8 cellular contexts compared by ENCODE assay signal in the genomic region with DNA sequence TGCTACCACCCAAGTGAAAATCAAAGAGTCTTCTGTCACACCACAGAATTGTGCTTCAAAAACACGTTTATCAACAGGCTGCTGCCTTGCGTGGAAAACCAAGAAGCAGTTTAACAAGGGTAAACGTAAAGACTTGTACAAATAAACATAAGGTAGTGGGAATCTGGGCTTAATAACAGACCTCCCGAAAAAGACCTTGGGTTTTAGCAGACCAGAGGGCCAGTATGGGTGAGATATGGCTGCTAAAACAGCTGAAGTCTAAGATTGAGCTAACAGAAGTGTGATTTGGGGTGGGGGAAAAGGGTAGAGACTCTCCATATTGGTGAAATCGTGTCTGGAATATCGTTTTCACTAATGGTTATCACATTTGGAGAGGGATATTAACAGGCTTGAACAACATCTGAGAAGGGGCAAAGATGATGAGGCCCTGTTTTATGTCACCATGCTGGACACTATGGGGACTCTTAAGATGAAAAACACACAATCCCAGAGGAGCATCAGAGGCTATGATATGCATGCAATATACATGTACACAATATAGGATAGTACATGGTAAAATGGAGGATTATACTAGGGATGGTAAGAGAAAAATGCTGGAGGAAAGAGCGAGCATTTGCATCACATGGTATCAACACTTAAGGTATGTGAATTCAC. TPM values are rescaled to one million over a fixed set of nuclear protein-coding genes. Genes with fewer than 3 reads are reported as not detected.
DNase-seq lines count a peak whose midpoint lies in the region; ATAC-seq and TF ChIP-seq lines count a peak whose summit lies in the region.

No MANE protein-coding gene starts in this region.

- 42 to 63% methylated on average over 7 of the region's 7 CpGs for WGBS in lung, 2 donors

- peaks cover 54% of the 10 kb centered on the region for H3K4me1 Mint-ChIP-seq in activated T-cell treated with anti-CD3 and anti-CD28 coated beads, Interleukin-2, amount 50 U/mL, for 24 hours (ENCODE audit: low read depth)

- H3K27me3 Mint-ChIP-seq in activated T-cell treated with anti-CD3 and anti-CD28 coated beads, Interleukin-2, amount 50 U/mL, for 24 hours: no peaks in the 10 kb centered on the region

- peak overlapping the region; percentile 95 for H3K4me3 Mint-ChIP-seq in activated T-cell treated with anti-CD3 and anti-CD28 coated beads, Interleukin-2, amount 50 U/mL, for 24 hours

- DNase-seq in activated T-cell treated with anti-CD3 and anti-CD28 coated beads, Interleukin-2, amount 50 U/mL, for 24 hours: no peak
- no peak for DNase-seq in activated T-cell treated with anti-CD3 and anti-CD28 coated beads, Interleukin-2, amount 50 U/mL, for 48 hours
- DNase-seq in astrocyte of the spinal cord (ENCODE audit: low read depth, low spot score): no peak
- DNase-seq in lung (ENCODE audit: low spot score): no peak
- no peak for DNase-seq in tibial artery
- no peak for DNase-seq in DMS79 treated with DMSO at 0.1 percent for 48 hours (lab: John Stamatoyannopoulos, UW)
- DNase-seq in GM13976 (ENCODE audit: low spot score): no peak

- H3K27ac ChIP-seq in lung (ENCODE audit: low read depth in 1 of 2, low read length in 1 of 2) (peak overlapping the region in 1 of 2 donors; percentile 93), tibial artery (peak overlapping the region; percentile 85 to 94)

- H3K4me1 ChIP-seq in lung (ENCODE audit: control insufficient read depth in 2 of 2, insufficient read depth in 2 of 2, low read length in 2 of 2): peaks cover 4% of the 10 kb centered on the region in 2 donors
- peaks cover 0 to 28% (median 15%) of the 10 kb centered on the region in 4 donors for H3K4me1 ChIP-seq in tibial artery

- H3K4me3 ChIP-seq in astrocyte of the spinal cord (ENCODE audit: low read depth, low read length) (peak overlapping the region; percentile 79), lung (peak overlapping the region; percentile 74), tibial artery (peak overlapping the region; percentile 65 to 78)

- H3K27me3 ChIP-seq in lung (ENCODE audit: control insufficient read depth, insufficient read depth) (no peaks in the 10 kb centered on the region), tibial artery (no peaks in the 10 kb centered on the region)

- ATAC-seq in lung (ENCODE audit: insufficient read depth, low FRiP score) (no peak), GM21515 (IDR thresholded peaks at IDR 0.05; ENCODE audit: unreplicated experiment) (no peak)

- H3K36me3 ChIP-seq in lung (ENCODE audit: control insufficient read depth in 2 of 2, insufficient read depth in 2 of 2, low read length in 2 of 2) (peaks cover 0 to 1% of the 10 kb centered on the region in 2 donors), tibial artery (peaks cover 0 to 14% (median 8%) of the 10 kb centered on the region in 3 donors)

- intact Hi-C loops in tibial artery (cut with DNase I; ENCODE audit: low total_unique reads): loop anchor here (2.0 kb wide), 1 partner anchor 25 kb away; no protein-coding TSS in a partner anchor

- H3K9me3 ChIP-seq in lung (ENCODE audit: control insufficient read depth in 2 of 2, insufficient read depth in 1 of 2, low read length in 1 of 2): no peaks in the 10 kb centered on the region
- H3K9me3 ChIP-seq in tibial artery: no peaks in the 10 kb centered on the region

- in situ Hi-C loops in astrocyte of the spinal cord (cut with HindIII; ENCODE audit: low sequenced_read_pairs): no loop called here
- in situ Hi-C loops in GM13976 (cut with MboI; ENCODE audit: low sequenced_read_pairs, unreplicated experiment): no loop called here

- H3K27ac Mint-ChIP-seq in activated T-cell treated with anti-CD3 and anti-CD28 coated beads, Interleukin-2, amount 50 U/mL, for 24 hours: peak overlapping the region; percentile 87

- peaks cover 49% of the 10 kb centered on the region for H3K36me3 Mint-ChIP-seq in activated T-cell treated with anti-CD3 and anti-CD28 coated beads, Interleukin-2, amount 50 U/mL, for 24 hours (ENCODE audit: low read depth)

- TF ChIP-seq CTCF in astrocyte of the spinal cord (IDR thresholded peaks at IDR 0.05; ENCODE audit: low read depth, low read length) (no peak), lung (IDR thresholded peaks at IDR 0.05; ENCODE audit: control extremely low read depth, extremely low read depth) (no peak), tibial artery (IDR thresholded peaks at IDR 0.05) (no peak), GM13976 (IDR thresholded peaks at IDR 0.05; ENCODE audit: borderline replicate concordance, control extremely low read depth, extremely low read depth, insufficient read depth, missing control alignments) (no peak)

- H3K9me3 Mint-ChIP-seq in activated T-cell treated with anti-CD3 and anti-CD28 coated beads, Interleukin-2, amount 50 U/mL, for 24 hours: no peaks in the 10 kb centered on the region

RNA-seq across cellular contexts. Expression of gene MOV10, which starts 1.4 kb away (rescaled TPM):
- 10 to 100 TPM; 37.7 to 51.3 TPM for total RNA-seq in lung
- 10 to 100 TPM; 33.4 to 42.7 TPM for polyA plus RNA-seq in lung

RNA-seq across cellular contexts. Expression of gene RHOC, which starts 31.1 kb away (rescaled TPM):
- total RNA-seq in lung: 100 to 1,000 TPM; 125 to 211 TPM
- 100 to 1,000 TPM; 169 to 243 TPM for polyA plus RNA-seq in lung

RNA-seq across cellular contexts. Expression of gene PPM1J, which starts 39.3 kb away (rescaled TPM):
- under 1 TPM in 1 of 2 donors, not detected in 1; 0.64 TPM for total RNA-seq in lung
- under 1 TPM; 0.45 to 0.92 TPM for polyA plus RNA-seq in lung

RNA-seq across cellular contexts. Expression of gene CAPZA1, which starts 56.2 kb away (rescaled TPM):
- 100 to 1,000 TPM; 105 to 167 TPM for total RNA-seq in lung
- 100 to 1,000 TPM in 1 of 2 donors, 10 to 100 TPM in 1; 72.3 to 106 TPM for polyA plus RNA-seq in lung

RNA-seq across cellular contexts. Expression of gene ST7L, which starts 56.9 kb away (rescaled TPM):
- 10 to 100 TPM; 21.5 to 36.1 TPM for total RNA-seq in lung
- 10 to 100 TPM in 1 of 2 donors, 1 to 10 TPM in 1; 8.4 to 12.9 TPM for polyA plus RNA-seq in lung
